In genomic region chr22:41619979-41620645, GRCh38 we compare ENCODE assay signal across 8 cellular contexts. TPM values are rescaled to one million over a fixed set of nuclear protein-coding genes. Genes with fewer than 3 reads are reported as not detected.
DNase-seq lines count a peak whose midpoint lies in the region; ATAC-seq lines count a peak whose summit lies in the region.

No MANE protein-coding gene starts in this region.

- peak overlapping the region in 1 of 2 experiments; percentile 54 for H3K23ac ChIP-seq in mesenchymal stem cell (ENCODE audit: low read length in 2 of 2)

- peak overlapping the region; percentile 35 for H3K27ac ChIP-seq in mesenchymal stem cell (ENCODE audit: low read length, poor library complexity, severe bottlenecking)

- H3K4me2 ChIP-seq in mesenchymal stem cell (ENCODE audit: low read length, poor library complexity, severe bottlenecking): peak overlapping the region; percentile 91

- no peak overlapping the region for H2BK120ac ChIP-seq in mesenchymal stem cell (ENCODE audit: low read depth, low read length)

- peaks cover 4% of the 10 kb centered on the region for H3K79me1 ChIP-seq in mesenchymal stem cell (replicated peaks; ENCODE audit: low read length, poor library complexity, severe bottlenecking)

- no peak overlapping the region for H2BK12ac ChIP-seq in mesenchymal stem cell (ENCODE audit: low read length in 2 of 2)

- peak overlapping the region; percentile 96 for H3K4me3 ChIP-seq in Jurkat, Clone E6-1 (ENCODE audit: low read length)
- peak overlapping the region; percentile 82 to 94 for H3K4me3 ChIP-seq in mesenchymal stem cell (ENCODE audit: insufficient read depth in 1 of 2, low read depth in 1 of 2, low read length in 2 of 2)

- no peak overlapping the region for H2AK5ac ChIP-seq in mesenchymal stem cell (ENCODE audit: low read length, severe bottlenecking)

- no peaks in the 10 kb centered on the region for H3K9me3 ChIP-seq in mesenchymal stem cell (ENCODE audit: control insufficient read depth, low read length)

- no peak overlapping the region for H2BK5ac ChIP-seq in mesenchymal stem cell (ENCODE audit: low read depth, low read length, poor library complexity, severe bottlenecking)

- H4K8ac ChIP-seq in mesenchymal stem cell (ENCODE audit: low read length): peak overlapping the region; percentile 83

- H3K18ac ChIP-seq in mesenchymal stem cell (ENCODE audit: low read depth in 1 of 2, low read length in 2 of 2): peak overlapping the region in 1 of 2 experiments; percentile 93

- H3K4ac ChIP-seq in mesenchymal stem cell (ENCODE audit: low read depth in 1 of 2, low read length in 2 of 2): peak overlapping the region; percentile 66 to 71

- H2AFZ ChIP-seq in mesenchymal stem cell (ENCODE audit: low read depth, low read length): no peak overlapping the region

- H2BK15ac ChIP-seq in mesenchymal stem cell (ENCODE audit: low read depth, poor library complexity, severe bottlenecking): peak overlapping the region; percentile 34

- H3K36me3 Mint-ChIP-seq in stimulated activated effector memory CD8-positive, alpha-beta T cell treated with anti-CD3 and anti-CD28 coated beads, Interleukin-12 subunit alpha, Interleukin-12 subunit beta, amount 100 ng/mL, for 72 hours: peaks cover 94% of the 10 kb centered on the region

- peak overlapping the region; percentile 94 for H3K9ac ChIP-seq in mesenchymal stem cell (ENCODE audit: low read length)

- 2% methylated on average over 24 of the region's 25 CpGs for WGBS in mesenchymal stem cell

- DNase-seq in SKM-1 treated with dmso at 0.1 percent for 144 hours (lab: John Stamatoyannopoulos, UW; ENCODE audit: unreplicated experiment) (peak; percentile 5), SKM-1 (lab: John Stamatoyannopoulos, UW; ENCODE audit: unreplicated experiment) (no peak), dermis blood vessel endothelial cell (peak; percentile 37), mesenchymal stem cell (peak; percentile 44)
- DNase-seq in Jurkat, Clone E6-1 (ENCODE audit: low read depth, low spot score): peak; percentile 11
- peak; percentile 60 for DNase-seq in activated CD4-positive, CD25-positive, alpha-beta regulatory T cell treated with anti-CD3 and anti-CD28 coated beads, Interleukin-2, amount 50 U/mL, for 72 hours
- peak; percentile 29 to 77 for DNase-seq in stimulated activated effector memory CD8-positive, alpha-beta T cell treated with anti-CD3 and anti-CD28 coated beads, Interleukin-12 subunit alpha, Interleukin-12 subunit beta, amount 100 ng/mL, for 72 hours (ENCODE audit: low spot score in 2 of 2)

- peak overlapping the region in 1 of 2 experiments; percentile 93 for H3K14ac ChIP-seq in mesenchymal stem cell (ENCODE audit: low read length in 2 of 2)

- peak overlapping the region; percentile 99 for H3K27ac Mint-ChIP-seq in stimulated activated effector memory CD8-positive, alpha-beta T cell treated with anti-CD3 and anti-CD28 coated beads, Interleukin-12 subunit alpha, Interleukin-12 subunit beta, amount 100 ng/mL, for 72 hours

- no peaks in the 10 kb centered on the region for H3K27me3 ChIP-seq in mesenchymal stem cell (ENCODE audit: control insufficient read depth in 1 of 2, insufficient read depth in 1 of 2, low read length in 2 of 2)

- no peaks in the 10 kb centered on the region for H3K9me3 Mint-ChIP-seq in stimulated activated effector memory CD8-positive, alpha-beta T cell treated with anti-CD3 and anti-CD28 coated beads, Interleukin-12 subunit alpha, Interleukin-12 subunit beta, amount 100 ng/mL, for 72 hours

- peak; percentile 45 for ATAC-seq in stimulated activated effector memory CD8-positive, alpha-beta T cell treated with anti-CD3 and anti-CD28 coated beads, Interleukin-12 subunit alpha, Interleukin-12 subunit beta, amount 100 ng/mL, for 72 hours
- no peak for ATAC-seq in HG02610 (IDR thresholded peaks at IDR 0.05; ENCODE audit: unreplicated experiment)

- peaks cover 49% of the 10 kb centered on the region for H3K4me1 Mint-ChIP-seq in stimulated activated effector memory CD8-positive, alpha-beta T cell treated with anti-CD3 and anti-CD28 coated beads, Interleukin-12 subunit alpha, Interleukin-12 subunit beta, amount 100 ng/mL, for 72 hours

- peak overlapping the region; percentile 79 for H4K91ac ChIP-seq in mesenchymal stem cell (ENCODE audit: low read length)

- peak overlapping the region; percentile 99 for H3K4me3 Mint-ChIP-seq in stimulated activated effector memory CD8-positive, alpha-beta T cell treated with anti-CD3 and anti-CD28 coated beads, Interleukin-12 subunit alpha, Interleukin-12 subunit beta, amount 100 ng/mL, for 72 hours

- peaks cover 15 to 26% of the 10 kb centered on the region in 2 experiments for H3K36me3 ChIP-seq in mesenchymal stem cell (ENCODE audit: control insufficient read depth in 1 of 2, insufficient read depth in 2 of 2, low read depth in 1 of 2, low read length in 2 of 2)

- peaks cover 3% of the 10 kb centered on the region for H3K4me1 ChIP-seq in mesenchymal stem cell (ENCODE audit: control insufficient read depth, insufficient read depth, low read depth, low read length)

RNA-seq across cellular contexts. Expression of gene DESI1, which starts 0.7 kb away (rescaled TPM):
- 46.5 TPM for polyA plus RNA-seq in Jurkat, Clone E6-1 (2012; ENCODE audit: insufficient read depth, insufficient read length)
- 16.5 and 26.7 TPM in 2 replicates for total RNA-seq in dermis blood vessel endothelial cell
- polyA plus RNA-seq in mesenchymal stem cell (2013, experiment 1 of 2): 26.3 TPM
- 26.7 TPM for polyA plus RNA-seq in mesenchymal stem cell (2013, experiment 2 of 2)

RNA-seq across cellular contexts. Expression of gene XRCC6, which starts 1.0 kb away (rescaled TPM):
- polyA plus RNA-seq in Jurkat, Clone E6-1 (2012; ENCODE audit: insufficient read depth, insufficient read length): 864 TPM
- 343 and 459 TPM in 2 replicates for total RNA-seq in dermis blood vessel endothelial cell
- polyA plus RNA-seq in mesenchymal stem cell (2013, experiment 1 of 2): 156 TPM
- 159 TPM for polyA plus RNA-seq in mesenchymal stem cell (2013, experiment 2 of 2)

RNA-seq across cellular contexts. Expression of gene PMM1, which starts 30.5 kb away (rescaled TPM):
- 34.2 TPM for polyA plus RNA-seq in Jurkat, Clone E6-1 (2012; ENCODE audit: insufficient read depth, insufficient read length)
- 2.3 and 3.6 TPM in 2 replicates for total RNA-seq in dermis blood vessel endothelial cell
- 40.9 TPM for polyA plus RNA-seq in mesenchymal stem cell (2013, experiment 1 of 2)
- 41.2 TPM for polyA plus RNA-seq in mesenchymal stem cell (2013, experiment 2 of 2)

RNA-seq across cellular contexts. Expression of gene CSDC2, which starts 59.3 kb away (rescaled TPM):
- polyA plus RNA-seq in Jurkat, Clone E6-1 (2012; ENCODE audit: insufficient read depth, insufficient read length): not detected
- not detected in 2 replicates for total RNA-seq in dermis blood vessel endothelial cell
- 2.4 TPM for polyA plus RNA-seq in mesenchymal stem cell (2013, experiment 1 of 2)
- 2.5 TPM for polyA plus RNA-seq in mesenchymal stem cell (2013, experiment 2 of 2)
